In the genomic region with DNA sequence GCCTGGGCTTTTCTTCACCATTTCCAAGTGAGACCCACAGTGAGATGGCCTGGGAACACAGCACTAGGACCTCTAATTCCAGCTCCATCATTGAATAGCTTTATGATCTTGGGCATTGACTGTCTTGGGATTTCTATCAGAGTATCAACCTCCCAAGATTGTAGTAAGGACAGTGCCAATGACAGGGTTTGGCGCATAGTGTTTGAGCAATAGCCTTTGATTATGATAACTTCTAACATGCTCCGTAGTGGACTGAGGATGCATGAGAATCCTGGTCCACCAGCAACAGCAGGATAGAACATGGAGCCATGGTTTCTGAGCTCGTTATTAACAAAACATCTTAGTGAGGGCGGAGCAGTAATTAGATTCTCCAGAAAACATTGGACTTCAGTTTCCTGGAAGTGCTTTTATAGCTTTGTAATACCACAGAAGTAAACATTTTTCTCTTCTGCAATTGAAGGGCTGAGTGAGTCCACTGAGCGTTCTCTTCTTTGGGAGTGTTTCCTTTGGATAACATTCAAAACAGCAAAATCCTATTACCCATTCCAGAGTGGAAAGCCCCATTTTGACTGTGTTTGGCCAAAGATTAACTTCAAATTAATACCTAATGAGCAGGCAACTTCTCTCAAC, we compare ENCODE assay signal across 1 cellular context.
TF ChIP-seq lines count a peak whose summit lies in the region.

No MANE protein-coding gene starts in this region.

TF ChIP-seq in WTC11, 78 proteins besides CTCF, POLR2A, EP300 and RAD21 (continued from another document):
- TF ChIP-seq, protein P1, sequence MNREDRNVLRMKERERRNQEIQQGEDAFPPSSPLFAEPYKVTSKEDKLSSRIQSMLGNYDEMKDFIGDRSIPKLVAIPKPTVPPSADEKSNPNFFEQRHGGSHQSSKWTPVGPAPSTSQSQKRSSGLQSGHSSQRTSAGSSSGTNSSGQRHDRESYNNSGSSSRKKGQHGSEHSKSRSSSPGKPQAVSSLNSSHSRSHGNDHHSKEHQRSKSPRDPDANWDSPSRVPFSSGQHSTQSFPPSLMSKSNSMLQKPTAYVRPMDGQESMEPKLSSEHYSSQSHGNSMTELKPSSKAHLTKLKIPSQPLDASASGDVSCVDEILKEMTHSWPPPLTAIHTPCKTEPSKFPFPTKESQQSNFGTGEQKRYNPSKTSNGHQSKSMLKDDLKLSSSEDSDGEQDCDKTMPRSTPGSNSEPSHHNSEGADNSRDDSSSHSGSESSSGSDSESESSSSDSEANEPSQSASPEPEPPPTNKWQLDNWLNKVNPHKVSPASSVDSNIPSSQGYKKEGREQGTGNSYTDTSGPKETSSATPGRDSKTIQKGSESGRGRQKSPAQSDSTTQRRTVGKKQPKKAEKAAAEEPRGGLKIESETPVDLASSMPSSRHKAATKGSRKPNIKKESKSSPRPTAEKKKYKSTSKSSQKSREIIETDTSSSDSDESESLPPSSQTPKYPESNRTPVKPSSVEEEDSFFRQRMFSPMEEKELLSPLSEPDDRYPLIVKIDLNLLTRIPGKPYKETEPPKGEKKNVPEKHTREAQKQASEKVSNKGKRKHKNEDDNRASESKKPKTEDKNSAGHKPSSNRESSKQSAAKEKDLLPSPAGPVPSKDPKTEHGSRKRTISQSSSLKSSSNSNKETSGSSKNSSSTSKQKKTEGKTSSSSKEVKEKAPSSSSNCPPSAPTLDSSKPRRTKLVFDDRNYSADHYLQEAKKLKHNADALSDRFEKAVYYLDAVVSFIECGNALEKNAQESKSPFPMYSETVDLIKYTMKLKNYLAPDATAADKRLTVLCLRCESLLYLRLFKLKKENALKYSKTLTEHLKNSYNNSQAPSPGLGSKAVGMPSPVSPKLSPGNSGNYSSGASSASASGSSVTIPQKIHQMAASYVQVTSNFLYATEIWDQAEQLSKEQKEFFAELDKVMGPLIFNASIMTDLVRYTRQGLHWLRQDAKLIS (CRISPR knock-in tag; IDR thresholded peaks at IDR 0.05; ENCODE audit: borderline replicate concordance): no peak
- TF ChIP-seq ZSCAN18 (CRISPR knock-in tag; IDR thresholded peaks at IDR 0.05) (no peak), ZNF416 (CRISPR knock-in tag; IDR thresholded peaks at IDR 0.05) (no peak), SMAD3 (CRISPR knock-in tag; IDR thresholded peaks at IDR 0.05; ENCODE audit: borderline replicate concordance) (no peak), CREB1 (CRISPR knock-in tag; IDR thresholded peaks at IDR 0.05) (no peak)
- TF ChIP-seq, protein P2, sequence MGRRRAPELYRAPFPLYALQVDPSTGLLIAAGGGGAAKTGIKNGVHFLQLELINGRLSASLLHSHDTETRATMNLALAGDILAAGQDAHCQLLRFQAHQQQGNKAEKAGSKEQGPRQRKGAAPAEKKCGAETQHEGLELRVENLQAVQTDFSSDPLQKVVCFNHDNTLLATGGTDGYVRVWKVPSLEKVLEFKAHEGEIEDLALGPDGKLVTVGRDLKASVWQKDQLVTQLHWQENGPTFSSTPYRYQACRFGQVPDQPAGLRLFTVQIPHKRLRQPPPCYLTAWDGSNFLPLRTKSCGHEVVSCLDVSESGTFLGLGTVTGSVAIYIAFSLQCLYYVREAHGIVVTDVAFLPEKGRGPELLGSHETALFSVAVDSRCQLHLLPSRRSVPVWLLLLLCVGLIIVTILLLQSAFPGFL (CRISPR knock-in tag; IDR thresholded peaks at IDR 0.05; ENCODE audit: borderline replicate concordance): no peak
